ENCODE assay signal across 1 cellular context in the genomic region with DNA sequence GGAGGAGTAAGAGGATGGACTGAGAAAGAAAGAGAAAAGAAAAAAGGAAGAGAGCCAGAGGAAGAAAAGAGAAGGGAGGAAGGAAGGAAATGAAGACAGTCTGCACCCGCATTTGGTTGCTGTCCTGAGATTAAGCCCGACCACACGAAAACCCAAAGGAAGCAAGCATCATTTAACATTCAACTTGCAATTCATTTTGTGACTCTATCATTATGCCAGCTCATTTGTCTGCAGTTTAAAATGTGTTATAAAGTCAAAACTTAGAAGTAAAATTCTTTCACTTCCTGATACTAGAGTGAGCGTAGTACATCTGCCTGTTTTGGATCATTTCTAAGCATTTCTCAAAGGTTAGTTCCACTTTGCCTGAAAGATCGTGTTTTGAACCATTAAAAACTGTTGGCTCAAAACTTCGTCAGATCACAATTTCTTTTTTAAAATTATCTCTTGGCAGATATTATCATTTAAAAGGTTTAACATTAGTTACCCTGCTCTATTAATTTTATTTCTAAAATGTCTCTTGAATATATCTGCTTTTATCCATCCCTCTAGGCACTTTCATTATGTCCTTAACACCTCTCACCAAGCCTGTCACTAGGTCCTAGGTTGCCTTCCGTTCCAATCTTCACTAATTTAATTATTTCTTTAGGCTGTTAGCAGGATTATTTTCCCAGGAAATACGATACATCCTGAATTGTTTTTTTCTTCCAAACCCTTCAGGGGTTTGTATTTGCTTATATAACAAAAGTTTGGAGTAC.
TF ChIP-seq lines count a peak whose summit lies in the region.

No MANE protein-coding gene starts in this region.

TF ChIP-seq in GM23338, 12 proteins besides CTCF, POLR2A, EP300 and RAD21 (continued from another document):
- TF ChIP-seq ZNF462 (CRISPR knock-in tag; IDR thresholded peaks at IDR 0.05), result no peak
- no peak for TF ChIP-seq EZH2 (IDR thresholded peaks at IDR 0.05; ENCODE audit: low read depth, unreplicated experiment)
- TF ChIP-seq ZNF114 (CRISPR knock-in tag; IDR thresholded peaks at IDR 0.05), result no peak
- no peak for TF ChIP-seq EZH2phosphoT487 (IDR thresholded peaks at IDR 0.05; ENCODE audit: unreplicated experiment)
- no peak for TF ChIP-seq POLR2AphosphoS5 (IDR thresholded peaks at IDR 0.05; ENCODE audit: low read depth)
- TF ChIP-seq ZNF331 (CRISPR knock-in tag; IDR thresholded peaks at IDR 0.05; ENCODE audit: low read depth), result no peak
- TF ChIP-seq STAT1 (IDR thresholded peaks at IDR 0.05; ENCODE audit: unreplicated experiment), result no peak
